Comparison of ENCODE assay signal across 1 cellular context in the genomic region with DNA sequence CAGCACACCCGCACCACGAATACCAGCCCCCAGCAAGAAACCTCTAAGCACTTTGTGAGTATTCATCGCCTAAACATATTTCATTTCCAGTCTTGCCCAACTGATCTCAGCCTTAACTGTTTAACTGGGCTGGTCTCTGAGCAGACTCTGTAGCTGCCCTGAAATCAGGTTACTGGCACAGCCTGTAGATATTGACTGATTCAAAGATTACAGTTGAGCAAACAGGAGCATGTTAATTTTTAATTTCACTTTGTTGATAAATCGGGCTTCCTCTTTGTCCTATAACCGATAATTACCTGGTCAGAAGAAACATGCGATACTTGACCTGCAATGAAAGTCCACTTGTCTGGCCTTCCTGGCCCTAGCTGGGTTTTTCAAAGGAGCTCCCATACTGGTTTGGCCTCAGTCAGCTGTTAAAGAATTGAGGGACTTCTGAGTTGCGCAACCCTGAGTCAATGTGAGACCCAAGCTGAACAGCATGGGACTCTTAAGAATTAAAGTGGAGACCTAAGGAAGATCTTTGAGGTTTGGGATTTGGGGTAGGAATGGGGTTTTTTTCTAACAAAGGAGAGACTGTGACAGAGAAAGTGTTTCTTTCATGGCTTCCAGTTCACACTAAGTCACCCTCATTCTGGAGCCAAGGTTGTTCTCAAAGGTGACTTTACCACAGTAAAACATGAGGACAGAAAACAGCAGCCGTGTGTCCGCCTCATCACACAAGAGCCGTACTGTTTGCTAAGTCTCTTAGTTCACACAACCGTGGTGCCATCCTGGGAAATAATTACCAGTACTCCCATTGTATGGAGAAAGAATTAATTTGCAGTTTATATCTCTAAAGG.
TF ChIP-seq lines count a peak whose summit lies in the region.

No MANE protein-coding gene starts in this region.

TF ChIP-seq in HepG2, 621 proteins besides CTCF, POLR2A, EP300 and RAD21 (continued from another document and continues in another):
- TF ChIP-seq, protein P1, sequence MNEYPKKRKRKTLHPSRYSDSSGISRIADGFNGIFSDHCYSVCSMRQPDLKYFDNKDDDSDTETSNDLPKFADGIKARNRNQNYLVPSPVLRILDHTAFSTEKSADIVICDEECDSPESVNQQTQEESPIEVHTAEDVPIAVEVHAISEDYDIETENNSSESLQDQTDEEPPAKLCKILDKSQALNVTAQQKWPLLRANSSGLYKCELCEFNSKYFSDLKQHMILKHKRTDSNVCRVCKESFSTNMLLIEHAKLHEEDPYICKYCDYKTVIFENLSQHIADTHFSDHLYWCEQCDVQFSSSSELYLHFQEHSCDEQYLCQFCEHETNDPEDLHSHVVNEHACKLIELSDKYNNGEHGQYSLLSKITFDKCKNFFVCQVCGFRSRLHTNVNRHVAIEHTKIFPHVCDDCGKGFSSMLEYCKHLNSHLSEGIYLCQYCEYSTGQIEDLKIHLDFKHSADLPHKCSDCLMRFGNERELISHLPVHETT (CRISPR knock-in tag; conservative IDR thresholded peaks at IDR 0.05), result 0 out of 2 replicates have a peak, but pooled peaks have one; percentile 28
- TF ChIP-seq, protein P2, sequence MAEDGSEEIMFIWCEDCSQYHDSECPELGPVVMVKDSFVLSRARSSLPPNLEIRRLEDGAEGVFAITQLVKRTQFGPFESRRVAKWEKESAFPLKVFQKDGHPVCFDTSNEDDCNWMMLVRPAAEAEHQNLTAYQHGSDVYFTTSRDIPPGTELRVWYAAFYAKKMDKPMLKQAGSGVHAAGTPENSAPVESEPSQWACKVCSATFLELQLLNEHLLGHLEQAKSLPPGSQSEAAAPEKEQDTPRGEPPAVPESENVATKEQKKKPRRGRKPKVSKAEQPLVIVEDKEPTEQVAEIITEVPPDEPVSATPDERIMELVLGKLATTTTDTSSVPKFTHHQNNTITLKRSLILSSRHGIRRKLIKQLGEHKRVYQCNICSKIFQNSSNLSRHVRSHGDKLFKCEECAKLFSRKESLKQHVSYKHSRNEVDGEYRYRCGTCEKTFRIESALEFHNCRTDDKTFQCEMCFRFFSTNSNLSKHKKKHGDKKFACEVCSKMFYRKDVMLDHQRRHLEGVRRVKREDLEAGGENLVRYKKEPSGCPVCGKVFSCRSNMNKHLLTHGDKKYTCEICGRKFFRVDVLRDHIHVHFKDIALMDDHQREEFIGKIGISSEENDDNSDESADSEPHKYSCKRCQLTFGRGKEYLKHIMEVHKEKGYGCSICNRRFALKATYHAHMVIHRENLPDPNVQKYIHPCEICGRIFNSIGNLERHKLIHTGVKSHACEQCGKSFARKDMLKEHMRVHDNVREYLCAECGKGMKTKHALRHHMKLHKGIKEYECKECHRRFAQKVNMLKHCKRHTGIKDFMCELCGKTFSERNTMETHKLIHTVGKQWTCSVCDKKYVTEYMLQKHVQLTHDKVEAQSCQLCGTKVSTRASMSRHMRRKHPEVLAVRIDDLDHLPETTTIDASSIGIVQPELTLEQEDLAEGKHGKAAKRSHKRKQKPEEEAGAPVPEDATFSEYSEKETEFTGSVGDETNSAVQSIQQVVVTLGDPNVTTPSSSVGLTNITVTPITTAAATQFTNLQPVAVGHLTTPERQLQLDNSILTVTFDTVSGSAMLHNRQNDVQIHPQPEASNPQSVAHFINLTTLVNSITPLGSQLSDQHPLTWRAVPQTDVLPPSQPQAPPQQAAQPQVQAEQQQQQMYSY (CRISPR knock-in tag; IDR thresholded peaks at IDR 0.05), result peak; percentile 51; the same call in 1 of the 2 replicates
- no peak for TF ChIP-seq NPAS2 (CRISPR knock-in tag; IDR thresholded peaks at IDR 0.05; ENCODE audit: borderline replicate concordance)
- TF ChIP-seq HNRNPUL1 (IDR thresholded peaks at IDR 0.05; ENCODE audit: low read depth, low read length), result 0 out of 2 replicates have a peak, but pooled peaks have one; percentile 51
- no peak for TF ChIP-seq ZNF34 (CRISPR knock-in tag; IDR thresholded peaks at IDR 0.05; ENCODE audit: borderline replicate concordance)
- TF ChIP-seq CHCHD3 (CRISPR knock-in tag; IDR thresholded peaks at IDR 0.05), result no peak
- TF ChIP-seq FOXJ3 (CRISPR knock-in tag; IDR thresholded peaks at IDR 0.05; ENCODE audit: borderline replicate concordance), result peak; percentile 94
- TF ChIP-seq NR1H2 (CRISPR knock-in tag; IDR thresholded peaks at IDR 0.05; ENCODE audit: borderline replicate concordance, low read depth), result peak; percentile 49; the same call in 1 of the 2 replicates
- TF ChIP-seq SYNCRIP (IDR thresholded peaks at IDR 0.05; ENCODE audit: insufficient read depth, low read depth, low read length), result no peak
- no peak for TF ChIP-seq KAT7 (CRISPR knock-in tag; IDR thresholded peaks at IDR 0.05; ENCODE audit: borderline replicate concordance)
- TF ChIP-seq, protein P3, sequence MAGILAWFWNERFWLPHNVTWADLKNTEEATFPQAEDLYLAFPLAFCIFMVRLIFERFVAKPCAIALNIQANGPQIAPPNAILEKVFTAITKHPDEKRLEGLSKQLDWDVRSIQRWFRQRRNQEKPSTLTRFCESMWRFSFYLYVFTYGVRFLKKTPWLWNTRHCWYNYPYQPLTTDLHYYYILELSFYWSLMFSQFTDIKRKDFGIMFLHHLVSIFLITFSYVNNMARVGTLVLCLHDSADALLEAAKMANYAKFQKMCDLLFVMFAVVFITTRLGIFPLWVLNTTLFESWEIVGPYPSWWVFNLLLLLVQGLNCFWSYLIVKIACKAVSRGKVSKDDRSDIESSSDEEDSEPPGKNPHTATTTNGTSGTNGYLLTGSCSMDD (CRISPR knock-in tag; IDR thresholded peaks at IDR 0.05), result no peak
- 0 out of 2 replicates have a peak, but pooled peaks have one; percentile 53 for TF ChIP-seq RFXANK (CRISPR knock-in tag; IDR thresholded peaks at IDR 0.05)
- no peak for TF ChIP-seq ARNT (IDR thresholded peaks at IDR 0.05)
- 0 out of 2 replicates have a peak, but pooled peaks have one; percentile 33 for TF ChIP-seq ZBTB3 (CRISPR knock-in tag; IDR thresholded peaks at IDR 0.05; ENCODE audit: borderline replicate concordance, low read depth)
- TF ChIP-seq POLR2AphosphoS2 (IDR thresholded peaks at IDR 0.05; ENCODE audit: low read depth, low read length), result no peak
- TF ChIP-seq RXRA (CRISPR knock-in tag; IDR thresholded peaks at IDR 0.05), result peak; percentile 75; the same call in 1 of the 2 replicates
- TF ChIP-seq ZNF772 (CRISPR knock-in tag; IDR thresholded peaks at IDR 0.05), result no peak
- TF ChIP-seq, protein P4, sequence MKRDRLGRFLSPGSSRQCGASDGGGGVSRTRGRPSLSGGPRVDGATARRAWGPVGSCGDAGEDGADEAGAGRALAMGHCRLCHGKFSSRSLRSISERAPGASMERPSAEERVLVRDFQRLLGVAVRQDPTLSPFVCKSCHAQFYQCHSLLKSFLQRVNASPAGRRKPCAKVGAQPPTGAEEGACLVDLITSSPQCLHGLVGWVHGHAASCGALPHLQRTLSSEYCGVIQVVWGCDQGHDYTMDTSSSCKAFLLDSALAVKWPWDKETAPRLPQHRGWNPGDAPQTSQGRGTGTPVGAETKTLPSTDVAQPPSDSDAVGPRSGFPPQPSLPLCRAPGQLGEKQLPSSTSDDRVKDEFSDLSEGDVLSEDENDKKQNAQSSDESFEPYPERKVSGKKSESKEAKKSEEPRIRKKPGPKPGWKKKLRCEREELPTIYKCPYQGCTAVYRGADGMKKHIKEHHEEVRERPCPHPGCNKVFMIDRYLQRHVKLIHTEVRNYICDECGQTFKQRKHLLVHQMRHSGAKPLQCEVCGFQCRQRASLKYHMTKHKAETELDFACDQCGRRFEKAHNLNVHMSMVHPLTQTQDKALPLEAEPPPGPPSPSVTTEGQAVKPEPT (CRISPR knock-in tag; IDR thresholded peaks at IDR 0.05; ENCODE audit: low read depth), result no peak
- TF ChIP-seq, protein P5, sequence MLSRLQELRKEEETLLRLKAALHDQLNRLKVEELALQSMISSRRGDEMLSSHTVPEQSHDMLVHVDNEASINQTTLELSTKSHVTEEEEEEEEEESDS (CRISPR knock-in tag; IDR thresholded peaks at IDR 0.05; ENCODE audit: borderline replicate concordance), result no peak
- TF ChIP-seq ZNF841 (CRISPR knock-in tag; IDR thresholded peaks at IDR 0.05; ENCODE audit: borderline replicate concordance), result no peak
- no peak for TF ChIP-seq ZNF367 (CRISPR knock-in tag; IDR thresholded peaks at IDR 0.05; ENCODE audit: borderline replicate concordance)
- peak; percentile 94 for TF ChIP-seq NCOR1 (IDR thresholded peaks at IDR 0.05; ENCODE audit: borderline replicate concordance, low read length)
- peak; percentile 95 for TF ChIP-seq HNF4A (CRISPR knock-in tag; IDR thresholded peaks at IDR 0.05)
- no peak for TF ChIP-seq ZNF468 (CRISPR knock-in tag; IDR thresholded peaks at IDR 0.05)
- no peak; the same call in 1 of the 2 replicates for TF ChIP-seq SMAD3 (CRISPR knock-in tag; IDR thresholded peaks at IDR 0.05)
- no peak; the same call in 1 of the 2 replicates for TF ChIP-seq CBX5 (CRISPR knock-in tag; IDR thresholded peaks at IDR 0.05; ENCODE audit: borderline replicate concordance)
- TF ChIP-seq, protein P6, sequence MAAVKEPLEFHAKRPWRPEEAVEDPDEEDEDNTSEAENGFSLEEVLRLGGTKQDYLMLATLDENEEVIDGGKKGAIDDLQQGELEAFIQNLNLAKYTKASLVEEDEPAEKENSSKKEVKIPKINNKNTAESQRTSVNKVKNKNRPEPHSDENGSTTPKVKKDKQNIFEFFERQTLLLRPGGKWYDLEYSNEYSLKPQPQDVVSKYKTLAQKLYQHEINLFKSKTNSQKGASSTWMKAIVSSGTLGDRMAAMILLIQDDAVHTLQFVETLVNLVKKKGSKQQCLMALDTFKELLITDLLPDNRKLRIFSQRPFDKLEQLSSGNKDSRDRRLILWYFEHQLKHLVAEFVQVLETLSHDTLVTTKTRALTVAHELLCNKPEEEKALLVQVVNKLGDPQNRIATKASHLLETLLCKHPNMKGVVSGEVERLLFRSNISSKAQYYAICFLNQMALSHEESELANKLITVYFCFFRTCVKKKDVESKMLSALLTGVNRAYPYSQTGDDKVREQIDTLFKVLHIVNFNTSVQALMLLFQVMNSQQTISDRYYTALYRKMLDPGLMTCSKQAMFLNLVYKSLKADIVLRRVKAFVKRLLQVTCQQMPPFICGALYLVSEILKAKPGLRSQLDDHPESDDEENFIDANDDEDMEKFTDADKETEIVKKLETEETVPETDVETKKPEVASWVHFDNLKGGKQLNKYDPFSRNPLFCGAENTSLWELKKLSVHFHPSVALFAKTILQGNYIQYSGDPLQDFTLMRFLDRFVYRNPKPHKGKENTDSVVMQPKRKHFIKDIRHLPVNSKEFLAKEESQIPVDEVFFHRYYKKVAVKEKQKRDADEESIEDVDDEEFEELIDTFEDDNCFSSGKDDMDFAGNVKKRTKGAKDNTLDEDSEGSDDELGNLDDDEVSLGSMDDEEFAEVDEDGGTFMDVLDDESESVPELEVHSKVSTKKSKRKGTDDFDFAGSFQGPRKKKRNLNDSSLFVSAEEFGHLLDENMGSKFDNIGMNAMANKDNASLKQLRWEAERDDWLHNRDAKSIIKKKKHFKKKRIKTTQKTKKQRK (IDR thresholded peaks at IDR 0.05; ENCODE audit: low read length), result no peak
- TF ChIP-seq, protein P7, sequence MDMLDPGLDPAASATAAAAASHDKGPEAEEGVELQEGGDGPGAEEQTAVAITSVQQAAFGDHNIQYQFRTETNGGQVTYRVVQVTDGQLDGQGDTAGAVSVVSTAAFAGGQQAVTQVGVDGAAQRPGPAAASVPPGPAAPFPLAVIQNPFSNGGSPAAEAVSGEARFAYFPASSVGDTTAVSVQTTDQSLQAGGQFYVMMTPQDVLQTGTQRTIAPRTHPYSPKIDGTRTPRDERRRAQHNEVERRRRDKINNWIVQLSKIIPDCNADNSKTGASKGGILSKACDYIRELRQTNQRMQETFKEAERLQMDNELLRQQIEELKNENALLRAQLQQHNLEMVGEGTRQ (IDR thresholded peaks at IDR 0.05; ENCODE audit: low read depth, low read length), result no peak
- TF ChIP-seq, protein P7 (CRISPR knock-in tag; IDR thresholded peaks at IDR 0.05; ENCODE audit: borderline replicate concordance), result no peak
- 0 out of 2 replicates have a peak, but pooled peaks have one; percentile 22 for TF ChIP-seq CCDC6 (CRISPR knock-in tag; IDR thresholded peaks at IDR 0.05)
- TF ChIP-seq, protein P8, sequence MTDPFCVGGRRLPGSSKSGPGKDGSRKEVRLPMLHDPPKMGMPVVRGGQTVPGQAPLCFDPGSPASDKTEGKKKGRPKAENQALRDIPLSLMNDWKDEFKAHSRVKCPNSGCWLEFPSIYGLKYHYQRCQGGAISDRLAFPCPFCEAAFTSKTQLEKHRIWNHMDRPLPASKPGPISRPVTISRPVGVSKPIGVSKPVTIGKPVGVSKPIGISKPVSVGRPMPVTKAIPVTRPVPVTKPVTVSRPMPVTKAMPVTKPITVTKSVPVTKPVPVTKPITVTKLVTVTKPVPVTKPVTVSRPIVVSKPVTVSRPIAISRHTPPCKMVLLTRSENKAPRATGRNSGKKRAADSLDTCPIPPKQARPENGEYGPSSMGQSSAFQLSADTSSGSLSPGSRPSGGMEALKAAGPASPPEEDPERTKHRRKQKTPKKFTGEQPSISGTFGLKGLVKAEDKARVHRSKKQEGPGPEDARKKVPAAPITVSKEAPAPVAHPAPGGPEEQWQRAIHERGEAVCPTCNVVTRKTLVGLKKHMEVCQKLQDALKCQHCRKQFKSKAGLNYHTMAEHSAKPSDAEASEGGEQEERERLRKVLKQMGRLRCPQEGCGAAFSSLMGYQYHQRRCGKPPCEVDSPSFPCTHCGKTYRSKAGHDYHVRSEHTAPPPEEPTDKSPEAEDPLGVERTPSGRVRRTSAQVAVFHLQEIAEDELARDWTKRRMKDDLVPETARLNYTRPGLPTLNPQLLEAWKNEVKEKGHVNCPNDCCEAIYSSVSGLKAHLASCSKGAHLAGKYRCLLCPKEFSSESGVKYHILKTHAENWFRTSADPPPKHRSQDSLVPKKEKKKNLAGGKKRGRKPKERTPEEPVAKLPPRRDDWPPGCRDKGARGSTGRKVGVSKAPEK (CRISPR knock-in tag; IDR thresholded peaks at IDR 0.05; ENCODE audit: borderline replicate concordance), result no peak
- TF ChIP-seq, protein P9, sequence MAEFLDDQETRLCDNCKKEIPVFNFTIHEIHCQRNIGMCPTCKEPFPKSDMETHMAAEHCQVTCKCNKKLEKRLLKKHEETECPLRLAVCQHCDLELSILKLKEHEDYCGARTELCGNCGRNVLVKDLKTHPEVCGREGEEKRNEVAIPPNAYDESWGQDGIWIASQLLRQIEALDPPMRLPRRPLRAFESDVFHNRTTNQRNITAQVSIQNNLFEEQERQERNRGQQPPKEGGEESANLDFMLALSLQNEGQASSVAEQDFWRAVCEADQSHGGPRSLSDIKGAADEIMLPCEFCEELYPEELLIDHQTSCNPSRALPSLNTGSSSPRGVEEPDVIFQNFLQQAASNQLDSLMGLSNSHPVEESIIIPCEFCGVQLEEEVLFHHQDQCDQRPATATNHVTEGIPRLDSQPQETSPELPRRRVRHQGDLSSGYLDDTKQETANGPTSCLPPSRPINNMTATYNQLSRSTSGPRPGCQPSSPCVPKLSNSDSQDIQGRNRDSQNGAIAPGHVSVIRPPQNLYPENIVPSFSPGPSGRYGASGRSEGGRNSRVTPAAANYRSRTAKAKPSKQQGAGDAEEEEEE (CRISPR knock-in tag; IDR thresholded peaks at IDR 0.05; ENCODE audit: borderline replicate concordance), result no peak
- TF ChIP-seq MLLT10 (CRISPR knock-in tag; IDR thresholded peaks at IDR 0.05), result no peak
- TF ChIP-seq REXO4 (CRISPR knock-in tag; IDR thresholded peaks at IDR 0.05; ENCODE audit: borderline replicate concordance), result no peak
- TF ChIP-seq, protein P10, sequence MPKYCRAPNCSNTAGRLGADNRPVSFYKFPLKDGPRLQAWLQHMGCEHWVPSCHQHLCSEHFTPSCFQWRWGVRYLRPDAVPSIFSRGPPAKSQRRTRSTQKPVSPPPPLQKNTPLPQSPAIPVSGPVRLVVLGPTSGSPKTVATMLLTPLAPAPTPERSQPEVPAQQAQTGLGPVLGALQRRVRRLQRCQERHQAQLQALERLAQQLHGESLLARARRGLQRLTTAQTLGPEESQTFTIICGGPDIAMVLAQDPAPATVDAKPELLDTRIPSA (CRISPR knock-in tag; IDR thresholded peaks at IDR 0.05; ENCODE audit: borderline replicate concordance), result no peak
